ENCODE assay signal across 26 cellular contexts in the genomic region with DNA sequence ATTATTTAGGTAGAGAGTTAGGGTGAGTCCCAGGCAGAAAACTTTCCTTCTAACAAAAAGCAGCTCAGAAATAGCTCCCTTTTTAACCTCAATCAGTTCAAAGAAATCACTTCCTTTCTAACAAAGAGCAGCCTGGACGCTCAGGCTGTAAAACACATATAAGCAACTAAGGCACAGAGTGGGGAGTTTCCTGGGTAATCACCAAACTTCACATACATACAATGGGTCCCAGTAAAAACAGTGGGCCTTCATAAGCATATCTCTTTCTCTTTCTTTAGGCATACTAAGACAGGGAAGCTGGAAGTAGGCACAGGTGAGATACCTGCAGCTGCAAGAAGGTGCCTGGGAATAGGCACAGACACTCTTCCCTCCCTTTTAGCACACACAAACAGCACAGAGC. TPM values are rescaled to one million over a fixed set of nuclear protein-coding genes. Genes with fewer than 3 reads are reported as not detected.
DNase-seq lines count a peak whose midpoint lies in the region; ATAC-seq and TF ChIP-seq lines count a peak whose summit lies in the region.
"Had no signal": no experiment of that assay in that cellular context is flagged by ENCODE, and none has a peak within 500 bp of the region (broad histone marks: within the 10 kb centered on the region; RNA-seq: fewer than 3 reads in every experiment).

No MANE protein-coding gene starts in this region.

- no peaks in the 10 kb centered on the region for H3K79me1 ChIP-seq in mesenchymal stem cell (replicated peaks; ENCODE audit: low read length, poor library complexity, severe bottlenecking)

- H3K27me3 Mint-ChIP-seq in CD8-positive, alpha-beta T cell (ENCODE audit: low read depth), result peaks cover 17% of the 10 kb centered on the region
- H3K27me3 Mint-ChIP-seq in Caco-2 (ENCODE audit: insufficient read depth, unreplicated experiment), result no peaks in the 10 kb centered on the region

- no peak for DNase-seq in CD8-positive, alpha-beta T cell
- DNase-seq in mesenchymal stem cell (no peak), heart left ventricle (no peak), testis (no peak), Caco-2 (no peak)
- DNase-seq: 8988T; C1 segment of cervical spinal cord; CD8-positive, alpha-beta memory T cell; GDM1; Kasumi-1; NCI-H1417; NCI-H187; NCI-H2107; NCI-H2227 treated with DMSO at 0.1 percent for 48 hours; NCI-H524; NCI-H774; NK-92 treated with Interleukin-12 subunit alpha and Interleukin-12 subunit beta, amount 100 ng/mL, for 24 hours; SHP77 treated with DMSO at 0.1 percent for 48 hours; SW 1271; T-helper 17 cell had no signal

- no peaks in the 10 kb centered on the region for H3K27me3 ChIP-seq in CD8-positive, alpha-beta T cell (ENCODE audit: insufficient read depth, low read length)
- H3K27me3 ChIP-seq in mesenchymal stem cell (ENCODE audit: control insufficient read depth in 1 of 2, insufficient read depth in 1 of 2, low read length in 2 of 2) (peaks cover 13 to 19% of the 10 kb centered on the region in 2 experiments), heart left ventricle (peaks cover 0 to 24% (median 0%) of the 10 kb centered on the region in 9 donors), testis (no peaks in the 10 kb centered on the region), Caco-2 (replicated peaks; ENCODE audit: control insufficient read depth, insufficient read depth, low read length) (no peaks in the 10 kb centered on the region)

- H4K91ac ChIP-seq in mesenchymal stem cell (ENCODE audit: low read length), result peak overlapping the region; percentile 50

- H3K4me1 Mint-ChIP-seq in CD8-positive, alpha-beta T cell (ENCODE audit: low read depth), result peaks cover 13% of the 10 kb centered on the region
- no peaks in the 10 kb centered on the region for H3K4me1 Mint-ChIP-seq in Caco-2 (ENCODE audit: low read depth, unreplicated experiment)

- no peak overlapping the region for H2AFZ ChIP-seq in mesenchymal stem cell (ENCODE audit: low read depth, low read length)

- no TSS peak for BruUV-seq in Caco-2 (replicated peaks; lab: Mats Ljungman, UMichigan)

- no peak overlapping the region for H3K9ac ChIP-seq in mesenchymal stem cell (ENCODE audit: low read length)

- H3K36me3 Mint-ChIP-seq in CD8-positive, alpha-beta T cell, result peaks cover 3% of the 10 kb centered on the region
- peaks cover 6% of the 10 kb centered on the region for H3K36me3 Mint-ChIP-seq in Caco-2 (ENCODE audit: insufficient read depth, unreplicated experiment)

- 10% methylated on average over 1 of the region's 1 CpG for WGBS in mesenchymal stem cell
- 29 to 42% (median 37%) methylated on average over 1 of the region's 1 CpG for WGBS in heart left ventricle, 4 donors
- 46 to 47% methylated on average over 1 of the region's 1 CpG for WGBS in testis, 2 donors

- no peak overlapping the region for H2BK15ac ChIP-seq in mesenchymal stem cell (ENCODE audit: low read depth, poor library complexity, severe bottlenecking)

- no peak overlapping the region for H3K23ac ChIP-seq in mesenchymal stem cell (ENCODE audit: low read length in 2 of 2)

- TF ChIP-seq POLR2A in heart left ventricle (IDR thresholded peaks at IDR 0.05) (no peak), testis (IDR thresholded peaks at IDR 0.05) (no peak)

- H3K9me3 ChIP-seq in CD8-positive, alpha-beta T cell (ENCODE audit: low read length), result no peaks in the 10 kb centered on the region
- H3K9me3 ChIP-seq in mesenchymal stem cell (ENCODE audit: control insufficient read depth, low read length), result no peaks in the 10 kb centered on the region
- H3K9me3 ChIP-seq in heart left ventricle, result no peaks in the 10 kb centered on the region
- H3K9me3 ChIP-seq in testis, result no peaks in the 10 kb centered on the region
- H3K9me3 ChIP-seq in Caco-2, result no peaks in the 10 kb centered on the region

- no peak overlapping the region for H2BK120ac ChIP-seq in mesenchymal stem cell (ENCODE audit: low read depth, low read length)

- H3K27ac Mint-ChIP-seq in CD8-positive, alpha-beta T cell, result peak overlapping the region; percentile 5
- H3K27ac Mint-ChIP-seq in Caco-2 (ENCODE audit: unreplicated experiment), result no peak overlapping the region
- H3K27ac Mint-ChIP-seq: CD8-positive, alpha-beta memory T cell; T-helper 17 cell had no signal

- no peak overlapping the region for H3K4me3 Mint-ChIP-seq in CD8-positive, alpha-beta T cell
- H3K4me3 Mint-ChIP-seq in Caco-2 (ENCODE audit: unreplicated experiment), result no peak overlapping the region
- H3K4me3 Mint-ChIP-seq: CD8-positive, alpha-beta memory T cell; T-helper 17 cell had no signal

- no peak overlapping the region for H3K4ac ChIP-seq in mesenchymal stem cell (ENCODE audit: low read depth in 1 of 2, low read length in 2 of 2)

- intact Hi-C loops in CD8-positive, alpha-beta T cell (cut with DNase I, micrococcal nuclease), result no loop called here
- intact Hi-C loops in heart left ventricle (cut with DNase I) (loop anchor here in 1 of 10 donors (10.0 kb wide), 1 partner anchor 323 kb away; a partner anchor contains a TSS), testis (cut with DNase I; ENCODE audit: low total_unique reads) (no loop called here), Caco-2 (cut with micrococcal nuclease; ENCODE audit: unreplicated experiment) (no loop called here)

- no peak for ATAC-seq in CD8-positive, alpha-beta T cell
- ATAC-seq in GM18868 (IDR thresholded peaks at IDR 0.05; ENCODE audit: unreplicated experiment) (peak; percentile 65), HG02678 (IDR thresholded peaks at IDR 0.05; ENCODE audit: unreplicated experiment) (peak; percentile 33), GM21526 (IDR thresholded peaks at IDR 0.05; ENCODE audit: low FRiP score, unreplicated experiment) (no peak), heart left ventricle (no peak)
- ATAC-seq: HCT116, T-helper 17 cell had no signal

- H3K18ac ChIP-seq in mesenchymal stem cell (ENCODE audit: low read depth in 1 of 2, low read length in 2 of 2), result no peak overlapping the region

- no peak for TF ChIP-seq CTCF in CD8-positive, alpha-beta T cell (IDR thresholded peaks at IDR 0.05)
- TF ChIP-seq CTCF in heart left ventricle (IDR thresholded peaks at IDR 0.05) (no peak), testis (IDR thresholded peaks at IDR 0.05) (no peak), Caco-2 (IDR thresholded peaks at IDR 0.05; ENCODE audit: insufficient read depth in 1 of 2, low read depth in 1 of 2, low read length in 1 of 2, severe bottlenecking in 1 of 2, unreplicated experiment in 1 of 2) (no peak)

- peaks cover 5% of the 10 kb centered on the region for H3K4me1 ChIP-seq in CD8-positive, alpha-beta T cell (ENCODE audit: insufficient read depth, low read length)
- H3K4me1 ChIP-seq in mesenchymal stem cell (ENCODE audit: control insufficient read depth, insufficient read depth, low read depth, low read length) (peaks cover 3% of the 10 kb centered on the region), heart left ventricle (peaks cover 0 to 5% (median 0%) of the 10 kb centered on the region in 12 donors), testis (no peaks in the 10 kb centered on the region), Caco-2 (no peaks in the 10 kb centered on the region)

- POLR2A ChIA-PET in CD8-positive, alpha-beta T cell (lab: Charles Lee), result interaction anchor here (0.7 kb wide), 1 partner anchor 1391 kb away, joined by 3 read pairs; no protein-coding TSS in a partner anchor
- POLR2A ChIA-PET in Caco-2 (lab: Charles Lee), result no interaction called here

- H3K4me3 ChIP-seq in CD8-positive, alpha-beta T cell (ENCODE audit: low read depth, low read length), result no peak overlapping the region
- H3K4me3 ChIP-seq in mesenchymal stem cell (ENCODE audit: insufficient read depth in 1 of 2, low read depth in 1 of 2, low read length in 2 of 2) (no peak overlapping the region), heart left ventricle (no peak overlapping the region), testis (no peak overlapping the region), Caco-2 (ENCODE audit: low read depth, low read length) (no peak overlapping the region)
- H3K4me3 ChIP-seq: SK-N-MC had no signal

- H2AK5ac ChIP-seq in mesenchymal stem cell (ENCODE audit: low read length, severe bottlenecking), result no peak overlapping the region

- CTCF ChIA-PET in CD8-positive, alpha-beta T cell (lab: Charles Lee), result no interaction called here
- CTCF ChIA-PET in Caco-2 (lab: Charles Lee), result no interaction called here

- H3K4me2 ChIP-seq in mesenchymal stem cell (ENCODE audit: low read length, poor library complexity, severe bottlenecking), result no peak overlapping the region

- no peak overlapping the region for H4K8ac ChIP-seq in mesenchymal stem cell (ENCODE audit: low read length)

- no peaks in the 10 kb centered on the region for H3K9me3 Mint-ChIP-seq in CD8-positive, alpha-beta T cell
- no peaks in the 10 kb centered on the region for H3K9me3 Mint-ChIP-seq in Caco-2 (ENCODE audit: unreplicated experiment)
- H3K9me3 Mint-ChIP-seq: CD8-positive, alpha-beta memory T cell had no signal

- H3K27ac ChIP-seq in CD8-positive, alpha-beta T cell (ENCODE audit: low read depth, low read length), result no peak overlapping the region
- H3K27ac ChIP-seq in mesenchymal stem cell (ENCODE audit: low read length, poor library complexity, severe bottlenecking) (no peak overlapping the region), heart left ventricle (no peak overlapping the region), testis (no peak overlapping the region)
- H3K27ac ChIP-seq: RWPE1, SK-N-MC had no signal

- H3K14ac ChIP-seq in mesenchymal stem cell (ENCODE audit: low read length in 2 of 2), result no peak overlapping the region

- no peaks in the 10 kb centered on the region for H3K36me3 ChIP-seq in CD8-positive, alpha-beta T cell (ENCODE audit: insufficient read depth, low read length)
- H3K36me3 ChIP-seq in mesenchymal stem cell (ENCODE audit: control insufficient read depth in 1 of 2, insufficient read depth in 2 of 2, low read depth in 1 of 2, low read length in 2 of 2), result no peaks in the 10 kb centered on the region
- no peaks in the 10 kb centered on the region for H3K36me3 ChIP-seq in heart left ventricle
- no peaks in the 10 kb centered on the region for H3K36me3 ChIP-seq in testis (ENCODE audit: low read depth, missing control alignments)
- no peaks in the 10 kb centered on the region for H3K36me3 ChIP-seq in Caco-2 (ENCODE audit: control insufficient read depth, insufficient read depth, low read length)

- no peak overlapping the region for H2BK5ac ChIP-seq in mesenchymal stem cell (ENCODE audit: low read depth, low read length, poor library complexity, severe bottlenecking)

- H2BK12ac ChIP-seq in mesenchymal stem cell (ENCODE audit: low read length in 2 of 2), result no peak overlapping the region

RNA-seq across cellular contexts. Expression of a gene that starts 4.9 kb away (rescaled TPM):
- total RNA-seq in CD8-positive, alpha-beta T cell, result 10 to 100 TPM; 54.8 to 55.5 TPM
- 9.7 TPM for polyA plus RNA-seq in mesenchymal stem cell (2013, experiment 1 of 2)
- polyA plus RNA-seq in mesenchymal stem cell (2013, experiment 2 of 2), result 10.4 TPM
- total RNA-seq in heart left ventricle (10 to 100 TPM in 8 of 9 donors, 1 to 10 TPM in 1; 9.9 to 14.0 (median 12.8) TPM), testis (10 to 100 TPM; 42.3 to 46.8 TPM), Caco-2 (2022) (22.4 and 24.1 TPM in 2 replicates)
- polyA plus RNA-seq in heart left ventricle (1 to 10 TPM; 1.6 to 7.4 TPM), testis (ENCODE audit: insufficient read depth, low read depth, low replicate concordance) (16.3 TPM)

Comparison
In these comparisons a context has a peak if more than half of its experiments do, and no peak if none do; other contexts are left out.
1. ATAC-seq: peak in GM18868 (single experiment) and HG02678 (single experiment); none in CD8-positive, alpha-beta T cell (single experiment), GM21526 (single experiment) and heart left ventricle (0 of 4).